Comparison of ENCODE assay signal across 8 cellular contexts in the genomic region with DNA sequence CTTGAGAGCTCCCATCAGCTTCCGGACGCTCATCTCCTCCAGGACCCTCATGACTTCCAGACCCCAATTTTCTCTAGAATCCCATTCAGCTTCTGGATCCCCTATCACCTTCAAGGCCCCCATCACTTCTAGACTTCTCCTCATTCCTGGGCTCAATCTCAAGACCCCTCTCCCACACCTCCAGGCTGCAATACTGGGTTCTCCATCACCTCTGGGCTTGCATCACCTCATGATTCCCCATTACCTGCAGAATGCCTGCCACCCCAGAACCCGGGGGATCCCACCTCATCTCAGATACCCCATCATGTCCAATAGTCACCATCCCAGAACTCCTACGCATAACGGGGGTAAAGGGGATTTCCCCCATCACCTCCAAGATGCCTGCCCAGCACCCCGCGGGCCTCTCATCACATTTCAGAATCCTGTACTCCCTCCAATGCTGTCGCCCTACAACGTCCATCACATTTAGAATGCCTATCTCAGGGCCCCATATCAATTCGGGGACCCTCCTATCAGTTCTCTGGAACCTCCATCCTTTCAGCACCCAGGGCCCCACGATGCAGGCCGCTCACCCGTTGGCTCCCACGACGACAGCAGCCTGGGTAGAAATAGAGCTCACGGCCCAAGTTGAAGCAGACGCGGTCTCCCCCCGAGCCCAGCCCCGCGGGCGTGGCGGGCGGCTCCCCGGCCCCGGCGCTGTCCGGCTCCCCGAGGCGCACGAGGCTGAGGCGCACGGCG. TPM values are rescaled to one million over a fixed set of nuclear protein-coding genes. Genes with fewer than 3 reads are reported as not detected.
DNase-seq lines count a peak whose midpoint lies in the region; ATAC-seq and TF ChIP-seq lines count a peak whose summit lies in the region.

No MANE protein-coding gene starts in this region.

- no peak overlapping the region for H2AFZ ChIP-seq in OCI-LY7 (ENCODE audit: low read length)
- peak overlapping the region; percentile 48 for H2AFZ ChIP-seq in parathyroid adenoma

- peak overlapping the region; percentile 93 for H3K27ac Mint-ChIP-seq in endothelial cell (ENCODE audit: unreplicated experiment)

- H3K79me2 ChIP-seq in OCI-LY7 (ENCODE audit: insufficient read depth, low read depth, low read length) (peaks cover 11% of the 10 kb centered on the region; the same call in 1 of the 2 replicates), parathyroid adenoma (peaks cover 3% of the 10 kb centered on the region)

- ATAC-seq in left cardiac atrium (no peak), HG02870 (IDR thresholded peaks at IDR 0.05; ENCODE audit: unreplicated experiment) (no peak), GM18870 (IDR thresholded peaks at IDR 0.05; ENCODE audit: unreplicated experiment) (no peak)

- H3K27me3 Mint-ChIP-seq in endothelial cell (ENCODE audit: unreplicated experiment) = peaks cover 20% of the 10 kb centered on the region

- H3K4me1 Mint-ChIP-seq in endothelial cell (ENCODE audit: unreplicated experiment) = peaks cover 33% of the 10 kb centered on the region

- POLR2A ChIA-PET in OCI-LY7 (lab: Charles Lee) = no interaction called here

- peak overlapping the region; percentile 98 for H3K4me3 ChIP-seq in cardiac muscle cell
- H3K4me3 ChIP-seq in OCI-LY7 (ENCODE audit: low read depth, low read length, poor library complexity, severe bottlenecking) = peak overlapping the region; percentile 94
- H3K4me3 ChIP-seq in parathyroid adenoma (ENCODE audit: low read depth, low read length) = peak overlapping the region; percentile 73

- H3K36me3 Mint-ChIP-seq in endothelial cell (ENCODE audit: low read depth, unreplicated experiment) = peaks cover 47% of the 10 kb centered on the region

- peak overlapping the region; percentile 87 for H3K27ac ChIP-seq in cardiac muscle cell
- no peak overlapping the region for H3K27ac ChIP-seq in OCI-LY7 (ENCODE audit: low read depth, low read length, poor library complexity, severe bottlenecking)
- peak overlapping the region; percentile 55 for H3K27ac ChIP-seq in parathyroid adenoma

- no peak overlapping the region for H3K9ac ChIP-seq in parathyroid adenoma

- H3K4me1 ChIP-seq in cardiac muscle cell (ENCODE audit: low read depth) (peaks cover 10% of the 10 kb centered on the region), OCI-LY7 (ENCODE audit: insufficient read depth, low read length, poor library complexity, severe bottlenecking) (peaks cover 25% of the 10 kb centered on the region), parathyroid adenoma (peaks cover 7% of the 10 kb centered on the region)

- BruUV-seq in OCI-LY7 (replicated peaks; lab: Mats Ljungman, UMichigan) = no TSS peak

- H3K9me3 ChIP-seq in cardiac muscle cell (ENCODE audit: low read depth) = no peaks in the 10 kb centered on the region
- H3K9me3 ChIP-seq in OCI-LY7 (ENCODE audit: low read length) = no peaks in the 10 kb centered on the region
- H3K9me3 ChIP-seq in parathyroid adenoma (ENCODE audit: control insufficient read depth, low read length) = no peaks in the 10 kb centered on the region

- H3K4me3 Mint-ChIP-seq in endothelial cell (ENCODE audit: unreplicated experiment) = peak overlapping the region; percentile 98

- no peaks in the 10 kb centered on the region for H3K27me3 ChIP-seq in cardiac muscle cell
- H3K27me3 ChIP-seq in parathyroid adenoma (ENCODE audit: control insufficient read depth, insufficient read depth, low read length) = no peaks in the 10 kb centered on the region

- CTCF ChIA-PET in OCI-LY7 (lab: Charles Lee; ENCODE audit: unreplicated experiment) = no interaction called here

- no peaks in the 10 kb centered on the region for H3K9me2 ChIP-seq in OCI-LY7 (ENCODE audit: insufficient read depth, low read length)

- no peaks in the 10 kb centered on the region for H3K9me3 Mint-ChIP-seq in endothelial cell (ENCODE audit: unreplicated experiment)

- TF ChIP-seq CTCF in cardiac muscle cell (IDR thresholded peaks at IDR 0.05; ENCODE audit: low read depth, low read length) (no peak), OCI-LY7 (conservative IDR thresholded peaks at IDR 0.05; ENCODE audit: low read length) (no peak), endothelial cell (IDR thresholded peaks at IDR 0.05; ENCODE audit: unreplicated experiment) (no peak), parathyroid adenoma (IDR thresholded peaks at IDR 0.05) (no peak)

- H3K4me2 ChIP-seq in OCI-LY7 (ENCODE audit: low read length) (peak overlapping the region; percentile 100), parathyroid adenoma (ENCODE audit: low read length) (peak overlapping the region; percentile 96)

- DNase-seq in cardiac muscle cell (ENCODE audit: low read depth in 1 of 2, low spot score in 1 of 2) (no peak), left cardiac atrium (no peak), OCI-LY7 (ENCODE audit: low spot score) (no peak), endothelial cell (ENCODE audit: low spot score) (no peak), HPDE6-E6E7 (ENCODE audit: extremely low spot score) (no peak)

- H4K20me1 ChIP-seq in OCI-LY7 (ENCODE audit: insufficient read depth, low read length) = peaks cover 11% of the 10 kb centered on the region; the same call in 1 of the 2 replicates

- intact Hi-C loops in left cardiac atrium (cut with DNase I) = no loop called here
- intact Hi-C loops in OCI-LY7 (cut with micrococcal nuclease; ENCODE audit: unreplicated experiment) = no loop called here

- H3K36me3 ChIP-seq in cardiac muscle cell (peaks cover 16% of the 10 kb centered on the region), OCI-LY7 (ENCODE audit: insufficient read depth, low read length) (peaks cover 28% of the 10 kb centered on the region), parathyroid adenoma (ENCODE audit: control insufficient read depth, insufficient read depth, low read length) (no peaks in the 10 kb centered on the region)

RNA-seq across cellular contexts. Expression of a gene that starts 0.7 kb away (rescaled TPM):
- 65.1 and 112 TPM in 2 replicates for total RNA-seq in cardiac muscle cell
- 138 and 163 TPM in 2 replicates for polyA plus RNA-seq in cardiac muscle cell
- 10 to 100 TPM; 55.3 to 57.7 TPM for total RNA-seq in left cardiac atrium
- total RNA-seq in OCI-LY7 (2014; rRNA removed; shearing (Covaris generic)) = 27.1 and 43.2 TPM in 2 replicates
- total RNA-seq in OCI-LY7 (2022) = 44.0 and 57.3 TPM in 2 replicates
- 95.3 TPM for total RNA-seq in endothelial cell (ENCODE audit: unreplicated experiment)

RNA-seq across cellular contexts. Expression of a gene that starts 9.6 kb away (rescaled TPM):
- 92.7 and 142 TPM in 2 replicates for total RNA-seq in cardiac muscle cell
- polyA plus RNA-seq in cardiac muscle cell = 94.9 and 98.7 TPM in 2 replicates
- 100 to 1,000 TPM; 200 to 241 TPM for total RNA-seq in left cardiac atrium
- 12.8 and 14.9 TPM in 2 replicates for total RNA-seq in OCI-LY7 (2014; rRNA removed; shearing (Covaris generic))
- 34.7 and 46.9 TPM in 2 replicates for total RNA-seq in OCI-LY7 (2022)
- 80.3 TPM for total RNA-seq in endothelial cell (ENCODE audit: unreplicated experiment)

RNA-seq across cellular contexts. Expression of a gene that starts 22.9 kb away (rescaled TPM):
- total RNA-seq in cardiac muscle cell (78.8 and 88.2 TPM in 2 replicates), left cardiac atrium (10 to 100 TPM; 15.6 to 21.1 TPM), OCI-LY7 (2022) (15.2 and 18.6 TPM in 2 replicates), endothelial cell (ENCODE audit: unreplicated experiment) (21.9 TPM)
- polyA plus RNA-seq in cardiac muscle cell = 40.4 and 41.1 TPM in 2 replicates
- total RNA-seq in OCI-LY7 (2014; rRNA removed; shearing (Covaris generic)) = 9.4 and 10.2 TPM in 2 replicates

RNA-seq across cellular contexts. Expression of a gene that starts 23.2 kb away (rescaled TPM):
- total RNA-seq in cardiac muscle cell (0.07 and 0.27 TPM in 2 replicates), left cardiac atrium (not detected), OCI-LY7 (2022) (0.63 and 0.72 TPM in 2 replicates), endothelial cell (ENCODE audit: unreplicated experiment) (0.28 TPM)
- polyA plus RNA-seq in cardiac muscle cell = 0.45 TPM in 1 of 2 replicates, not detected in the other
- 0.16 and 0.21 TPM in 2 replicates for total RNA-seq in OCI-LY7 (2014; rRNA removed; shearing (Covaris generic))

RNA-seq across cellular contexts. Expression of a gene that starts 58.7 kb away (rescaled TPM):
- 0.11 and 0.33 TPM in 2 replicates for total RNA-seq in cardiac muscle cell
- polyA plus RNA-seq in cardiac muscle cell = 0.07 and 0.18 TPM in 2 replicates
- under 1 TPM; 0.21 to 0.24 TPM for total RNA-seq in left cardiac atrium
- total RNA-seq in OCI-LY7 (2014; rRNA removed; shearing (Covaris generic)) = not detected in 2 replicates
- total RNA-seq in OCI-LY7 (2022) = not detected in 2 replicates
- not detected for total RNA-seq in endothelial cell (ENCODE audit: unreplicated experiment)
